ENCODE assay signal across 1 cellular context in genomic region chr1:233113009-233113712, GRCh38.
TF ChIP-seq lines count a peak whose summit lies in the region.

No MANE protein-coding gene starts in this region.

TF ChIP-seq in HepG2, 621 proteins besides CTCF, POLR2A, EP300 and RAD21 (continued from another document):
- TF ChIP-seq MAFK (conservative IDR thresholded peaks at IDR 0.05 in 1 of 2, IDR thresholded peaks at IDR 0.05 in 1 of 2; ENCODE audit: low read length in 2 of 2) (peak in 1 of 2 experiments; percentile 32; a peak in 2 of 4 replicates), JUN (CRISPR knock-in tag; IDR thresholded peaks at IDR 0.05) (no peak), CEBPB (IDR thresholded peaks at IDR 0.05; ENCODE audit: borderline replicate concordance, low read depth, low read length) (peak; percentile 34; the same call in 1 of the 2 replicates), ZNF766 (CRISPR knock-in tag; IDR thresholded peaks at IDR 0.05; ENCODE audit: borderline replicate concordance) (no peak), CEBPG (CRISPR knock-in tag; IDR thresholded peaks at IDR 0.05) (no peak; the same call in 1 of the 2 replicates), ZNF83 (CRISPR knock-in tag; IDR thresholded peaks at IDR 0.05; ENCODE audit: borderline replicate concordance) (no peak), GABPB1 (CRISPR knock-in tag; IDR thresholded peaks at IDR 0.05) (peak; percentile 58), NR2F2 (IDR thresholded peaks at IDR 0.05; ENCODE audit: borderline replicate concordance, low read depth) (no peak)
